9 cellular contexts compared by ENCODE assay signal in genomic region chr3:28240440-28240839, GRCh38. TPM values are rescaled to one million over a fixed set of nuclear protein-coding genes. Genes with fewer than 3 reads are reported as not detected.
DNase-seq lines count a peak whose midpoint lies in the region; ATAC-seq lines count a peak whose summit lies in the region.
"Had no signal": no experiment of that assay in that cellular context is flagged by ENCODE, and none has a peak within 500 bp of the region (broad histone marks: within the 10 kb centered on the region; RNA-seq: fewer than 3 reads in every experiment).

No MANE protein-coding gene starts in this region.

- H3K9me3 ChIP-seq in adipocyte (ENCODE audit: control insufficient read depth, low read length) (no peaks in the 10 kb centered on the region), muscle layer of duodenum (ENCODE audit: control insufficient read depth in 1 of 2, low read length in 2 of 2) (no peaks in the 10 kb centered on the region)

- H3K79me2 ChIP-seq in ACC112 (ENCODE audit: control insufficient read depth, insufficient read depth, low read length, unreplicated experiment), result peaks cover 39% of the 10 kb centered on the region

- ATAC-seq in HG03442 (IDR thresholded peaks at IDR 0.05; ENCODE audit: unreplicated experiment), result no peak
- ATAC-seq in GM21423 (IDR thresholded peaks at IDR 0.05; ENCODE audit: unreplicated experiment), result no peak
- no peak for ATAC-seq in HG03521 (IDR thresholded peaks at IDR 0.05; ENCODE audit: unreplicated experiment)

- H3K4me1 Mint-ChIP-seq in IgD-negative memory B cell, result peaks cover 22 to 40% (median 31%) of the 10 kb centered on the region in 3 donors

- H3K9me3 Mint-ChIP-seq in IgD-negative memory B cell, result peaks cover 0 to 1% (median 0%) of the 10 kb centered on the region in 3 donors

- H3K27ac ChIP-seq in ACC112 (ENCODE audit: low read depth, low read length) (no peak overlapping the region), muscle layer of duodenum (ENCODE audit: low read length) (peak overlapping the region; percentile 61)

- peak overlapping the region; percentile 94 to 99 (median 98) for H3K4me3 Mint-ChIP-seq in IgD-negative memory B cell

- H3K9ac ChIP-seq in adipocyte (ENCODE audit: low read length), result peak overlapping the region; percentile 95

- H3K36me3 ChIP-seq in ACC112 (ENCODE audit: insufficient read depth, low read length) (no peaks in the 10 kb centered on the region), adipocyte (ENCODE audit: control insufficient read depth, insufficient read depth, low read length, severe bottlenecking) (no peaks in the 10 kb centered on the region), muscle layer of duodenum (ENCODE audit: control insufficient read depth in 1 of 2, insufficient read depth in 2 of 2, low read length in 2 of 2) (no peaks in the 10 kb centered on the region)

- H3K4me3 ChIP-seq in ACC112 (ENCODE audit: low read depth, low read length) (peak overlapping the region; percentile 86), adipocyte (ENCODE audit: low read length) (peak overlapping the region; percentile 98), muscle layer of duodenum (ENCODE audit: low read depth in 1 of 2, low read length in 2 of 2) (peak overlapping the region; percentile 87 to 95)

- H3K27me3 ChIP-seq in ACC112 (ENCODE audit: insufficient read depth, low read length), result no peaks in the 10 kb centered on the region
- H3K27me3 ChIP-seq in adipocyte (replicated peaks; ENCODE audit: control insufficient read depth, insufficient read depth, low read length), result no peaks in the 10 kb centered on the region
- H3K27me3 ChIP-seq in muscle layer of duodenum (ENCODE audit: low read depth, low read length), result no peaks in the 10 kb centered on the region

- DNase-seq in adipocyte (ENCODE audit: low read depth) (no peak), SIG-M5 (lab: John Stamatoyannopoulos, UW) (no peak)
- DNase-seq: activated CD4-positive, CD25-positive, alpha-beta regulatory T cell treated with anti-CD3 and anti-CD28 coated beads, Interleukin-2, amount 50 U/mL, for 72 hours had no signal

- peak overlapping the region; percentile 91 for H2AFZ ChIP-seq in ACC112 (ENCODE audit: low read length, unreplicated experiment)

- H3K36me3 Mint-ChIP-seq in IgD-negative memory B cell, result no peaks in the 10 kb centered on the region

- H3K27ac Mint-ChIP-seq in IgD-negative memory B cell, result no peak overlapping the region

- H3K4me1 ChIP-seq in ACC112 (ENCODE audit: control insufficient read depth, insufficient read depth, low read length, unreplicated experiment) (peaks cover 13% of the 10 kb centered on the region), adipocyte (ENCODE audit: control insufficient read depth, insufficient read depth, low read length) (peaks cover 6% of the 10 kb centered on the region), muscle layer of duodenum (ENCODE audit: control insufficient read depth in 1 of 2, insufficient read depth in 2 of 2, low read length in 2 of 2) (peaks cover 10 to 16% of the 10 kb centered on the region in 2 donors)

- H3K27me3 Mint-ChIP-seq in IgD-negative memory B cell, result peaks cover under 1% of the 10 kb centered on the region

RNA-seq across cellular contexts. Expression of gene CMC1, which starts 1.0 kb away (rescaled TPM):
- 22.5 TPM for polyA plus RNA-seq in IgD-negative memory B cell
